In genomic region chr3:51622868-51623267, GRCh38 we compare ENCODE assay signal across 13 cellular contexts. TPM values are rescaled to one million over a fixed set of nuclear protein-coding genes. Genes with fewer than 3 reads are reported as not detected.
DNase-seq lines count a peak whose midpoint lies in the region; TF ChIP-seq lines count a peak whose summit lies in the region.
"Had no signal": no experiment of that assay in that cellular context is flagged by ENCODE, and none has a peak within 500 bp of the region (broad histone marks: within the 10 kb centered on the region; RNA-seq: fewer than 3 reads in every experiment).

No MANE protein-coding gene starts in this region.

- H3K4me3 ChIP-seq in esophagus muscularis mucosa = no peak overlapping the region

- H3K27ac ChIP-seq in esophagus muscularis mucosa (replicated peaks in 1 of 4) = peak overlapping the region; percentile 70 to 78 (median 72)
- H3K27ac ChIP-seq: VCaP had no signal

- intact Hi-C loops in esophagus muscularis mucosa (cut with DNase I) = loop anchor here (10.0 kb wide), 1 partner anchor 88 kb away; the partner anchor contains the start of gene RAD54L2
- intact Hi-C loops in activated T-helper 2 cell treated with anti-CD3 and anti-CD28 coated beads, Interferon-gamma antibody, Interleukin-2, Interleukin-4, amounts not matched to agents 10 μg/mL and 5 μg/mL and 100 μg/mL, durations not matched to agents 14 hours and 24 hours and 36 hours (cut with micrococcal nuclease) = no loop called here

- H3K27me3 ChIP-seq in esophagus muscularis mucosa = no peaks in the 10 kb centered on the region

- DNase-seq in EH (ENCODE audit: low read depth) = peak; percentile 52
- DNase-seq in NCI-H446 (lab: John Stamatoyannopoulos, UW) = peak; percentile 62 to 90
- no peak for DNase-seq in esophagus muscularis mucosa (ENCODE audit: extremely low spot score)
- DNase-seq in progenitor cell of endocrine pancreas (ENCODE audit: low spot score, unreplicated experiment) = no peak
- DNase-seq in GM10266 (ENCODE audit: extremely low spot score) = no peak
- no peak for DNase-seq in activated T-cell treated with anti-CD3 and anti-CD28 coated beads, Interleukin-2, amount 50 U/mL, for 48 hours
- no peak for DNase-seq in activated T-helper 2 cell treated with anti-CD3 and anti-CD28 coated beads, Interferon-gamma antibody, Interleukin-2, Interleukin-4, amounts not matched to agents 10 μg/mL and 5 μg/mL and 100 μg/mL, durations not matched to agents 14 hours and 24 hours and 36 hours (ENCODE audit: low spot score)
- no peak for DNase-seq in HK-2 (ENCODE audit: unreplicated experiment)
- DNase-seq: activated T-cell treated with anti-CD3 and anti-CD28 coated beads, Interleukin-2, amount 50 U/mL, for 4 hours; DND-41; NCI-H187 treated with DMSO at 0.1 percent for 48 hours had no signal

- no peak for TF ChIP-seq POLR2A in esophagus muscularis mucosa (IDR thresholded peaks at IDR 0.05; ENCODE audit: low read depth)

- H3K9me3 ChIP-seq in esophagus muscularis mucosa = no peaks in the 10 kb centered on the region

- H3K9me3 Mint-ChIP-seq in progenitor cell of endocrine pancreas (ENCODE audit: low read depth) = no peaks in the 10 kb centered on the region
- no peaks in the 10 kb centered on the region for H3K9me3 Mint-ChIP-seq in activated T-helper 2 cell treated with anti-CD3 and anti-CD28 coated beads, Interferon-gamma antibody, Interleukin-2, Interleukin-4, amounts not matched to agents 10 μg/mL and 5 μg/mL and 100 μg/mL, durations not matched to agents 14 hours and 24 hours and 36 hours
- H3K9me3 Mint-ChIP-seq: activated T-cell treated with anti-CD3 and anti-CD28 coated beads, Interleukin-2, amount 50 U/mL, for 4 hours; memory B cell had no signal

- peak overlapping the region; percentile 16 for H3K27ac Mint-ChIP-seq in progenitor cell of endocrine pancreas
- H3K27ac Mint-ChIP-seq in activated T-helper 2 cell treated with anti-CD3 and anti-CD28 coated beads, Interferon-gamma antibody, Interleukin-2, Interleukin-4, amounts not matched to agents 10 μg/mL and 5 μg/mL and 100 μg/mL, durations not matched to agents 14 hours and 24 hours and 36 hours = no peak overlapping the region
- H3K27ac Mint-ChIP-seq: memory B cell had no signal

- no peak overlapping the region for H3K4me3 Mint-ChIP-seq in progenitor cell of endocrine pancreas (ENCODE audit: low read depth)
- no peak overlapping the region for H3K4me3 Mint-ChIP-seq in activated T-helper 2 cell treated with anti-CD3 and anti-CD28 coated beads, Interferon-gamma antibody, Interleukin-2, Interleukin-4, amounts not matched to agents 10 μg/mL and 5 μg/mL and 100 μg/mL, durations not matched to agents 14 hours and 24 hours and 36 hours (ENCODE audit: low read depth)
- H3K4me3 Mint-ChIP-seq: activated T-cell treated with anti-CD3 and anti-CD28 coated beads, Interleukin-2, amount 50 U/mL, for 4 hours; memory B cell had no signal

- no peaks in the 10 kb centered on the region for H3K27me3 Mint-ChIP-seq in progenitor cell of endocrine pancreas
- H3K27me3 Mint-ChIP-seq in activated T-helper 2 cell treated with anti-CD3 and anti-CD28 coated beads, Interferon-gamma antibody, Interleukin-2, Interleukin-4, amounts not matched to agents 10 μg/mL and 5 μg/mL and 100 μg/mL, durations not matched to agents 14 hours and 24 hours and 36 hours (ENCODE audit: low read depth) = no peaks in the 10 kb centered on the region
- H3K27me3 Mint-ChIP-seq: memory B cell had no signal

- no peak for TF ChIP-seq EP300 in esophagus muscularis mucosa (IDR thresholded peaks at IDR 0.05)

- H3K4me1 Mint-ChIP-seq in progenitor cell of endocrine pancreas (ENCODE audit: low read depth) = peaks cover 6% of the 10 kb centered on the region
- H3K4me1 Mint-ChIP-seq in activated T-helper 2 cell treated with anti-CD3 and anti-CD28 coated beads, Interferon-gamma antibody, Interleukin-2, Interleukin-4, amounts not matched to agents 10 μg/mL and 5 μg/mL and 100 μg/mL, durations not matched to agents 14 hours and 24 hours and 36 hours (ENCODE audit: low read depth) = peaks cover 5% of the 10 kb centered on the region

- H3K36me3 ChIP-seq in esophagus muscularis mucosa = peaks cover 0 to 5% (median 5%) of the 10 kb centered on the region in 4 donors

- 74% methylated on average over 4 of the region's 4 CpGs for WGBS in esophagus muscularis mucosa

- H3K36me3 Mint-ChIP-seq in progenitor cell of endocrine pancreas (ENCODE audit: insufficient read depth) = peaks cover 4% of the 10 kb centered on the region
- H3K36me3 Mint-ChIP-seq in activated T-helper 2 cell treated with anti-CD3 and anti-CD28 coated beads, Interferon-gamma antibody, Interleukin-2, Interleukin-4, amounts not matched to agents 10 μg/mL and 5 μg/mL and 100 μg/mL, durations not matched to agents 14 hours and 24 hours and 36 hours (ENCODE audit: low read depth) = peaks cover 5% of the 10 kb centered on the region

- peaks cover 31 to 55% (median 54%) of the 10 kb centered on the region in 4 donors for H3K4me1 ChIP-seq in esophagus muscularis mucosa

- TF ChIP-seq CTCF in esophagus muscularis mucosa (IDR thresholded peaks at IDR 0.05) (no peak), progenitor cell of endocrine pancreas (IDR thresholded peaks at IDR 0.05; ENCODE audit: unreplicated experiment) (no peak), GM10266 (IDR thresholded peaks at IDR 0.05; ENCODE audit: control insufficient read depth, insufficient read depth, low read depth, missing control alignments) (no peak)

RNA-seq across cellular contexts. Expression of gene TEX264, which starts 48.2 kb away (rescaled TPM):
- total RNA-seq in esophagus muscularis mucosa (10 to 100 TPM; 48.0 to 73.8 (median 65.4) TPM), progenitor cell of endocrine pancreas (29.6 and 30.6 TPM in 2 replicates)
- total RNA-seq in activated T-helper 2 cell treated with anti-CD3 and anti-CD28 coated beads, Interferon-gamma antibody, Interleukin-2, Interleukin-4, amounts not matched to agents 10 μg/mL and 5 μg/mL and 100 μg/mL, durations not matched to agents 14 hours and 24 hours and 36 hours = 43.1 TPM in 2 replicates

Comparison
In these comparisons a context has a peak if more than half of its experiments do, and no peak if none do; other contexts are left out.
1. DNase-seq: peak in EH (single experiment) and NCI-H446 (2 of 2); none in esophagus muscularis mucosa (single experiment), progenitor cell of endocrine pancreas (single experiment), GM10266 (single experiment), activated T-cell treated with anti-CD3 and anti-CD28 coated beads, Interleukin-2, amount 50 U/mL, for 48 hours (0 of 2), activated T-helper 2 cell treated with anti-CD3 and anti-CD28 coated beads, Interferon-gamma antibody, Interleukin-2, Interleukin-4, amounts not matched to agents 10 μg/mL and 5 μg/mL and 100 μg/mL, durations not matched to agents 14 hours and 24 hours and 36 hours (single experiment) and HK-2 (single experiment).